10 cellular contexts compared by ENCODE assay signal in genomic region chr12:38350342-38351181, GRCh38. TPM values are rescaled to one million over a fixed set of nuclear protein-coding genes. Genes with fewer than 3 reads are reported as not detected.
A peak's percentile ranks its signal among the peaks of the same experiment; 100 is the strongest.
DNase-seq lines count a peak whose midpoint lies in the region; ATAC-seq and TF ChIP-seq lines count a peak whose summit lies in the region.
"Had no signal": no experiment of that assay in that cellular context is flagged by ENCODE, and none has a peak within 500 bp of the region (broad histone marks: within the 10 kb centered on the region; RNA-seq: fewer than 3 reads in every experiment).

No MANE protein-coding gene starts in this region.

- no peak overlapping the region for H3K4me3 Mint-ChIP-seq in endodermal cell

- H3K4me3 ChIP-seq in fibroblast of mammary gland (ENCODE audit: control insufficient read depth, low read depth, low read length): no peak overlapping the region
- H3K4me3 ChIP-seq in endodermal cell (ENCODE audit: low read length): no peak overlapping the region
- H3K4me3 ChIP-seq: cardiac muscle cell had no signal

- peaks cover 33% of the 10 kb centered on the region for H3K9me3 Mint-ChIP-seq in endodermal cell

- WGBS in endodermal cell (ENCODE audit: insufficient coverage in 1 of 2, insufficient read length in 1 of 2), 2 experiments: 81 to 100% methylated on average over 1 to 2 of the region's 4 CpGs

- H3K4me1 ChIP-seq in endodermal cell (ENCODE audit: control insufficient read depth, insufficient read depth, low read length): no peaks in the 10 kb centered on the region

- H3K27ac Mint-ChIP-seq in endodermal cell: no peak overlapping the region

- H3K27me3 Mint-ChIP-seq in endodermal cell (ENCODE audit: insufficient read depth): peaks cover 3% of the 10 kb centered on the region
- H3K27me3 Mint-ChIP-seq: natural killer cell treated with Interleukin-12 subunit alpha and Interleukin-12 subunit beta and Interleukin-15 and Interleukin-18, amount 100 ng/mL, for 72 hours had no signal

- H3K9ac ChIP-seq in endodermal cell (ENCODE audit: extremely low read depth, low read length, poor library complexity, severe bottlenecking): no peak overlapping the region

- TF ChIP-seq CTCF in fibroblast of mammary gland (conservative IDR thresholded peaks at IDR 0.05; ENCODE audit: control insufficient read depth, insufficient read depth, low read depth, low read length) (no peak), endodermal cell (conservative IDR thresholded peaks at IDR 0.05) (no peak)

- no peaks in the 10 kb centered on the region for H3K36me3 ChIP-seq in endodermal cell (ENCODE audit: control insufficient read depth, insufficient read depth, low read length)
- H3K36me3 ChIP-seq: cardiac muscle cell had no signal

- no peak overlapping the region for H3K27ac ChIP-seq in endodermal cell (ENCODE audit: low read depth, low read length)
- H3K27ac ChIP-seq: cardiac muscle cell had no signal

- H3K4me1 Mint-ChIP-seq in endodermal cell: no peaks in the 10 kb centered on the region

- peak; percentile 100 for ATAC-seq in GM18858 (IDR thresholded peaks at IDR 0.05; ENCODE audit: unreplicated experiment)
- ATAC-seq in GM21528 (IDR thresholded peaks at IDR 0.05; ENCODE audit: low FRiP score, unreplicated experiment): peak; percentile 100
- peak; percentile 99 for ATAC-seq in HG03196 (IDR thresholded peaks at IDR 0.05; ENCODE audit: unreplicated experiment)

- H3K9me3 ChIP-seq in endodermal cell (ENCODE audit: control insufficient read depth, low read length): no peaks in the 10 kb centered on the region

- H3K27me3 ChIP-seq in endodermal cell (ENCODE audit: control insufficient read depth, insufficient read depth, low read length, poor library complexity, severe bottlenecking): no peaks in the 10 kb centered on the region
- H3K27me3 ChIP-seq: cardiac muscle cell had no signal

- H3K36me3 Mint-ChIP-seq in endodermal cell (ENCODE audit: low read depth): no peaks in the 10 kb centered on the region
- H3K36me3 Mint-ChIP-seq: natural killer cell treated with Interleukin-12 subunit alpha and Interleukin-12 subunit beta and Interleukin-15 and Interleukin-18, amount 100 ng/mL, for 72 hours had no signal

- DNase-seq in fibroblast of mammary gland (ENCODE audit: low read depth) (peak; percentile 2), endodermal cell (no peak), mesenteric fat pad (ENCODE audit: low spot score) (no peak), AML-193 (lab: John Stamatoyannopoulos, UW) (no peak)
- no peak for DNase-seq in activated CD4-positive, alpha-beta T cell treated with anti-CD3 and anti-CD28 coated beads, Interleukin-2, amount 50 U/mL, for 4 hours

RNA-seq across cellular contexts. Expression of gene ALG10B, which starts 34.0 kb away (rescaled TPM):
- 10 to 100 TPM in 1 of 2 donors, 1 to 10 TPM in 1; 6.3 to 11.6 TPM for total RNA-seq in endodermal cell
- 10.5 TPM for polyA plus RNA-seq in endodermal cell (2013, experiment 1 of 2)
- polyA plus RNA-seq in endodermal cell (2013, experiment 2 of 2): 9.6 TPM
- 4.6 TPM for total RNA-seq in mesenteric fat pad
